Comparison of ENCODE assay signal across 10 cellular contexts in the genomic region with DNA sequence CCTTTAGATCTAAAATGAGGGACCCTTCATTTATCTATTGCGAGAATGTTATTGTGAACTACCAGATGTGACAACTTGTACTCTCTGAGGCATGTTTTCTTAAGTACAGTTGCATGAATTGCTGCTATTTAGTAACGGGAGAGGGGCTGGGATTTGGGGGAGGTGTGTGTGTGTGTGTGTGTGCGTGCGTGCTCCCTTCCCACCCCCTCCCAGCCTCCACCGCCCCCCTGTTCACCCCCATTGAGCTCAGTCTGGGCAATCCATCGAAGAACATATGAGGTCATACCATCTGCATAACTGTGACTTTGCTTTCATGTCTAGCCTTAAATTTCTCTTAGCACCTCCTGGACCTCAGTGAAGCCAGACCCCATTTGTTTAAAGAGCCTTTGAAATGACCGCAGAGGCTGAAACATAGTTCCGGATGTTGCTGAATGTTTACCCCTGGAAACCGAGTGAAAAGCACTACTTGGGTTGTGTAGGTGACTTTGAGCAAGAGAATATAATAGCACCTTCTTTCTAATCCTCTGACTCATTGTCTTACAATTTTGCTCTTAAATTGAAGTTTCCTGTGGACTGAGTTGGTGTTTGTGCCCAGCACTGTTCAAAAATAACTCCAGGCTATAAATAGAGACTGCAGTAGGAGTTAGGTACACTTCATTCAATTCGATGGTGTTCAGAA.
A peak's percentile ranks its signal among the peaks of the same experiment; 100 is the strongest.
DNase-seq lines count a peak whose midpoint lies in the region; ATAC-seq, FAIRE-seq and TF ChIP-seq lines count a peak whose summit lies in the region.
"Had no signal": no experiment of that assay in that cellular context is flagged by ENCODE, and none has a peak within 500 bp of the region (broad histone marks: within the 10 kb centered on the region; RNA-seq: fewer than 3 reads in every experiment).

No MANE protein-coding gene starts in this region.

- H3K4me3 ChIP-seq in HUES48 (ENCODE audit: low read depth, low read length) (no peak overlapping the region), choroid plexus epithelial cell (ENCODE audit: low read depth, low read length) (no peak overlapping the region), mesendoderm (ENCODE audit: low read length) (no peak overlapping the region)
- H3K4me3 ChIP-seq: mucosa of descending colon had no signal

- H3K36me3 ChIP-seq in HUES48 (ENCODE audit: control insufficient read depth, insufficient read depth, low read length) (peaks cover 56% of the 10 kb centered on the region), mesendoderm (ENCODE audit: control insufficient read depth, insufficient read depth, low read length) (peaks cover 3% of the 10 kb centered on the region)

- no peaks in the 10 kb centered on the region for H3K79me2 ChIP-seq in mesendoderm (ENCODE audit: control insufficient read depth, insufficient read depth, low read length)

- H3K4me1 ChIP-seq in HUES48 (ENCODE audit: control insufficient read depth, insufficient read depth, low read length), result no peaks in the 10 kb centered on the region
- no peaks in the 10 kb centered on the region for H3K4me1 ChIP-seq in mesendoderm (ENCODE audit: control insufficient read depth, low read depth, low read length)

- no peak overlapping the region for H3K9ac ChIP-seq in HUES48 (ENCODE audit: low read depth, low read length)
- no peak overlapping the region for H3K9ac ChIP-seq in mesendoderm (ENCODE audit: low read length)

- FAIRE-seq in urothelium cell line (lab: Jason Lieb, UNC), result peak; percentile 79

- ATAC-seq in HG03108 (IDR thresholded peaks at IDR 0.05; ENCODE audit: unreplicated experiment), result no peak
- ATAC-seq: activated naive CD4-positive, alpha-beta T cell treated with anti-CD3 and anti-CD28 coated beads, Interleukin-2, amount 50 U/mL, for 72 hours; mucosa of descending colon had no signal

- H3K27me3 ChIP-seq in HUES48 (ENCODE audit: control insufficient read depth, insufficient read depth, low read length) (no peaks in the 10 kb centered on the region), mesendoderm (ENCODE audit: insufficient read depth, low read length, poor library complexity) (no peaks in the 10 kb centered on the region)

- no peak overlapping the region for H2AK5ac ChIP-seq in mesendoderm (ENCODE audit: low read length)

- H3K18ac ChIP-seq in mesendoderm (ENCODE audit: low read length), result no peak overlapping the region

- H3K23ac ChIP-seq in mesendoderm (ENCODE audit: low read length), result no peak overlapping the region

- H2BK15ac ChIP-seq in mesendoderm (replicated peaks; ENCODE audit: low read depth), result no peak overlapping the region

- H3K4me2 ChIP-seq in mesendoderm (ENCODE audit: low read length), result no peak overlapping the region

- H3K27ac ChIP-seq in HUES48 (ENCODE audit: low read depth, low read length), result peak overlapping the region; percentile 81
- H3K27ac ChIP-seq in mesendoderm (ENCODE audit: low read depth, low read length), result no peak overlapping the region

- no peak overlapping the region for H4K8ac ChIP-seq in mesendoderm (ENCODE audit: low read depth, low read length)

- WGBS in mesendoderm (ENCODE audit: extremely low coverage, insufficient coverage, low lambda C conversion rate), result no CpG with 5 or more reads among the region's 10 CpGs

- no peaks in the 10 kb centered on the region for H3K79me1 ChIP-seq in mesendoderm (ENCODE audit: low read length)

- H2BK120ac ChIP-seq in mesendoderm (ENCODE audit: low read depth, low read length), result no peak overlapping the region

- H2BK5ac ChIP-seq in mesendoderm (ENCODE audit: low read length), result no peak overlapping the region

- no peaks in the 10 kb centered on the region for H3K9me3 ChIP-seq in HUES48 (ENCODE audit: control insufficient read depth, insufficient read depth, low read length)
- H3K9me3 ChIP-seq: mucosa of descending colon had no signal

- TF ChIP-seq CTCF in choroid plexus epithelial cell (conservative IDR thresholded peaks at IDR 0.05; ENCODE audit: low read depth, low read length), result no peak

- DNase-seq in choroid plexus epithelial cell (ENCODE audit: low read depth) (peak; percentile 80), mesendoderm (peak; percentile 59), urothelium cell line (ENCODE audit: low spot score) (peak; percentile 84), T-helper 9 cell (no peak)
- no peak for DNase-seq in effector CD8-positive, alpha-beta T cell (lab: John Stamatoyannopoulos, UW)
- DNase-seq: mucosa of descending colon, SHP77 had no signal

- H3K4ac ChIP-seq in mesendoderm (ENCODE audit: low read depth, low read length), result no peak overlapping the region

- no peak overlapping the region for H3K56ac ChIP-seq in mesendoderm (ENCODE audit: low read length)

- no peak overlapping the region for H4K5ac ChIP-seq in mesendoderm (ENCODE audit: low read length)

Comparison
In these comparisons a context has a peak if more than half of its experiments do, and no peak if none do; other contexts are left out.
1. DNase-seq: peak in choroid plexus epithelial cell (single experiment), mesendoderm (single experiment) and urothelium cell line (single experiment); none in effector CD8-positive, alpha-beta T cell (single experiment) and T-helper 9 cell (single experiment).